Comparison of ENCODE assay signal across 27 cellular contexts in genomic region chr14:89473569-89473968, GRCh38.
"Had no signal": no experiment of that assay in that cellular context is flagged by ENCODE, and none has a peak within 500 bp of the region (broad histone marks: within the 10 kb centered on the region; RNA-seq: fewer than 3 reads in every experiment).

No MANE protein-coding gene starts in this region.

- DNase-seq: activated CD4-positive, alpha-beta T cell treated with anti-CD3 and anti-CD28 coated beads, Interleukin-2, amount 10 ng/mL, durations not matched to agents 24 days and 14 days; activated CD4-positive, alpha-beta T cell treated with anti-CD3 and anti-CD28 coated beads, Interleukin-2, amount 50 U/mL, for 4 hours; activated CD8-positive, alpha-beta T cell treated with anti-CD3 and anti-CD28 coated beads for 36 hours; activated gamma-delta T cell; activated naive CD4-positive, alpha-beta T cell treated with Interleukin-2 at 50 U/mL for 16 hours; activated T-cell treated with anti-CD3 and anti-CD28 coated beads, Interleukin-2, amount 50 U/mL, for 1 hour; activated T-cell treated with anti-CD3 and anti-CD28 coated beads, Interleukin-2, amount 50 U/mL, for 72 hours; amniotic stem cell; aorta; brain microvascular endothelial cell; MM.1S; MV-4-11; NCI-H1092; NCI-H1436 treated with DMSO at 0.1 percent for 48 hours; NCI-H1694 treated with DMSO at 0.1 percent for 48 hours; NCI-H2029; NCI-H345; NCI-H524 treated with DMSO at 0.1 percent for 48 hours; Peyer's patch; RPMI8226; SIG-M5; SW 1271; T-helper 1 cell; T1000 had no signal

- H3K27me3 ChIP-seq: brain microvascular endothelial cell, Peyer's patch had no signal

- H3K27ac Mint-ChIP-seq: activated CD4-positive, alpha-beta T cell treated with anti-CD3 and anti-CD28 coated beads, Interleukin-2, amount 10 ng/mL, durations not matched to agents 24 days and 14 days; activated CD8-positive, alpha-beta T cell treated with anti-CD3 and anti-CD28 coated beads for 36 hours; activated naive CD4-positive, alpha-beta T cell treated with anti-CD3 and anti-CD28 coated beads, Interleukin-2, amount 50 U/mL, for 24 hours; activated T-cell treated with anti-CD3 and anti-CD28 coated beads, Interleukin-2, amount 50 U/mL, for 72 hours; activated T-helper 17 cell treated with anti-CD3 and anti-CD28 coated beads, Interleukin-2, amount 50 U/mL, for 72 hours had no signal

- H3K36me3 ChIP-seq: brain microvascular endothelial cell, Peyer's patch had no signal

- H3K4me3 ChIP-seq: Peyer's patch had no signal

- H3K27ac ChIP-seq: brain microvascular endothelial cell, KMS-11, Peyer's patch had no signal

- ATAC-seq: activated CD8-positive, alpha-beta T cell treated with anti-CD3 and anti-CD28 coated beads for 36 hours; activated T-cell treated with anti-CD3 and anti-CD28 coated beads, Interleukin-2, amount 50 U/mL, for 72 hours; activated T-helper 17 cell treated with anti-CD3 and anti-CD28 coated beads, Interleukin-2, amount 50 U/mL, for 72 hours had no signal

- H3K4me3 Mint-ChIP-seq: activated CD4-positive, alpha-beta T cell treated with anti-CD3 and anti-CD28 coated beads, Interleukin-2, amount 10 ng/mL, durations not matched to agents 24 days and 14 days; activated CD8-positive, alpha-beta T cell treated with anti-CD3 and anti-CD28 coated beads for 36 hours; activated naive CD4-positive, alpha-beta T cell treated with anti-CD3 and anti-CD28 coated beads, Interleukin-2, amount 50 U/mL, for 24 hours; activated T-cell treated with anti-CD3 and anti-CD28 coated beads, Interleukin-2, amount 50 U/mL, for 72 hours; activated T-helper 17 cell treated with anti-CD3 and anti-CD28 coated beads, Interleukin-2, amount 50 U/mL, for 72 hours had no signal

- H3K27me3 Mint-ChIP-seq: activated CD4-positive, alpha-beta T cell treated with anti-CD3 and anti-CD28 coated beads, Interleukin-2, amount 10 ng/mL, durations not matched to agents 24 days and 14 days; activated CD8-positive, alpha-beta T cell treated with anti-CD3 and anti-CD28 coated beads for 36 hours; activated naive CD4-positive, alpha-beta T cell treated with anti-CD3 and anti-CD28 coated beads, Interleukin-2, amount 50 U/mL, for 24 hours; activated T-helper 17 cell treated with anti-CD3 and anti-CD28 coated beads, Interleukin-2, amount 50 U/mL, for 72 hours had no signal

- H3K9me3 ChIP-seq: Peyer's patch had no signal
